ENCODE assay signal across 1 cellular context in genomic region chr3:197203714-197204146, GRCh38.
TF ChIP-seq lines count a peak whose summit lies in the region.

No MANE protein-coding gene starts in this region.

TF ChIP-seq in HEK293, 187 proteins besides CTCF, POLR2A, EP300 and RAD21 (continued from another document):
- TF ChIP-seq, protein P1, sequence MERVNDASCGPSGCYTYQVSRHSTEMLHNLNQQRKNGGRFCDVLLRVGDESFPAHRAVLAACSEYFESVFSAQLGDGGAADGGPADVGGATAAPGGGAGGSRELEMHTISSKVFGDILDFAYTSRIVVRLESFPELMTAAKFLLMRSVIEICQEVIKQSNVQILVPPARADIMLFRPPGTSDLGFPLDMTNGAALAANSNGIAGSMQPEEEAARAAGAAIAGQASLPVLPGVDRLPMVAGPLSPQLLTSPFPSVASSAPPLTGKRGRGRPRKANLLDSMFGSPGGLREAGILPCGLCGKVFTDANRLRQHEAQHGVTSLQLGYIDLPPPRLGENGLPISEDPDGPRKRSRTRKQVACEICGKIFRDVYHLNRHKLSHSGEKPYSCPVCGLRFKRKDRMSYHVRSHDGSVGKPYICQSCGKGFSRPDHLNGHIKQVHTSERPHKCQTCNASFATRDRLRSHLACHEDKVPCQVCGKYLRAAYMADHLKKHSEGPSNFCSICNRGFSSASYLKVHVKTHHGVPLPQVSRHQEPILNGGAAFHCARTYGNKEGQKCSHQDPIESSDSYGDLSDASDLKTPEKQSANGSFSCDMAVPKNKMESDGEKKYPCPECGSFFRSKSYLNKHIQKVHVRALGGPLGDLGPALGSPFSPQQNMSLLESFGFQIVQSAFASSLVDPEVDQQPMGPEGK (tag by site-specific recombination; IDR thresholded peaks at IDR 0.05): no peak
- TF ChIP-seq ZNF133 (tag by site-specific recombination; IDR thresholded peaks at IDR 0.05): no peak
- TF ChIP-seq, protein P2, sequence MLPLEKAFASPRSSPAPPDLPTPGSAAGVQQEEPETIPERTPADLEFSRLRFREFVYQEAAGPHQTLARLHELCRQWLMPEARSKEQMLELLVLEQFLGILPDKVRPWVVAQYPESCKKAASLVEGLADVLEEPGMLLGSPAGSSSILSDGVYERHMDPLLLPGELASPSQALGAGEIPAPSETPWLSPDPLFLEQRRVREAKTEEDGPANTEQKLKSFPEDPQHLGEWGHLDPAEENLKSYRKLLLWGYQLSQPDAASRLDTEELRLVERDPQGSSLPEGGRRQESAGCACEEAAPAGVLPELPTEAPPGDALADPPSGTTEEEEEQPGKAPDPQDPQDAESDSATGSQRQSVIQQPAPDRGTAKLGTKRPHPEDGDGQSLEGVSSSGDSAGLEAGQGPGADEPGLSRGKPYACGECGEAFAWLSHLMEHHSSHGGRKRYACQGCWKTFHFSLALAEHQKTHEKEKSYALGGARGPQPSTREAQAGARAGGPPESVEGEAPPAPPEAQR (tag by site-specific recombination; IDR thresholded peaks at IDR 0.05): no peak
- TF ChIP-seq ZBTB48 (tag by site-specific recombination; IDR thresholded peaks at IDR 0.05): no peak
- TF ChIP-seq ZSCAN5A (tag by site-specific recombination; IDR thresholded peaks at IDR 0.05): no peak
- TF ChIP-seq ZNF747 (tag by site-specific recombination; IDR thresholded peaks at IDR 0.05): no peak
- peak; percentile 94 for TF ChIP-seq FEZF1 (tag by site-specific recombination; IDR thresholded peaks at IDR 0.05)
- TF ChIP-seq ZNF416 (tag by site-specific recombination; IDR thresholded peaks at IDR 0.05): no peak
- no peak for TF ChIP-seq ZNF394 (tag by site-specific recombination; IDR thresholded peaks at IDR 0.05; ENCODE audit: borderline replicate concordance)
- no peak for TF ChIP-seq ZNF174 (tag by site-specific recombination; IDR thresholded peaks at IDR 0.05)
TF ChIP-seq in HEK293: peak in this region for 4.
